In the genomic region with DNA sequence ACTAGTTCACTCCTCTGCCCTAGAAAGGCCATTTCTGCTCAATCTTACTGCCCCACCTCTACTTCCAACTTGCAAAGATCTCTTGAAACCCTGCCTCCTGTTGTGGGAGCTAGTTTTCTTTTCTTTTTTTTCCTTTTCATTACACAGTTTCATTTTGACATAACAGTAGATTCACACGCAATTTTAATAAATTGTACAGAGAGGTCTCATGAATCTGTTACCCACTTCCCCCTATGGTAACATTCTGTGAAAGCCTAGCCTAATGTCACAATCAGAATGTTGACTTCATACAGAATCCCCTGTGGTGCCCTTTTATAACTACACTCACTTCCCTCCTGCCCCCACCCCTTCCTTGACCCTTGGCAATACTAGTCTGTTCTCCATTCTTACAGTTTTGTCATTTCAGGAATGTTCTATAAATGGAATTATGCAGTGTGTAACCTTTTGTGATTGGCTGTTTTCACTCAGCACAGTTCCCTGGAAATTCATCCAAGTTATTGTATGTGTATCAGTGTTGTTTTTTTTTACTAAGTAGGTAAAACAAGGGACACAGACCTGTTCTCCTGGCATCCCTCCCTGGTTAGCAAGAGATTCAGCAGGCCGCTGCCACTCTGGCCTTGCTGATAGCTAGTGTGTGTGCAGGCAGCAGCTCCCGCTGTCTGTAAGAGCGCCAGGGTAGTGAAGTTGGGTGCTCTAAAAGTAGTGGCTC, we compare ENCODE assay signal across 8 cellular contexts.
DNase-seq lines count a peak whose midpoint lies in the region; ATAC-seq and FAIRE-seq lines count a peak whose summit lies in the region.

No MANE protein-coding gene starts in this region.

- no peak for FAIRE-seq in RCC 7860 (lab: Jason Lieb, UNC)

- H3K36me3 ChIP-seq in ACC112 (ENCODE audit: insufficient read depth, low read length) = 0 out of 2 replicates have a peak, but pooled peaks cover 7% of the 10 kb centered on the region
- no peaks in the 10 kb centered on the region for H3K36me3 ChIP-seq in muscle layer of colon (ENCODE audit: insufficient read depth, low read length)

- ATAC-seq in GM21786 (IDR thresholded peaks at IDR 0.05; ENCODE audit: unreplicated experiment) (peak; percentile 52), HG03135 (IDR thresholded peaks at IDR 0.05; ENCODE audit: unreplicated experiment) (no peak)

- H3K4me3 ChIP-seq in ACC112 (ENCODE audit: low read depth, low read length) (no peak overlapping the region), muscle layer of colon (ENCODE audit: low read depth in 1 of 2, low read length in 2 of 2) (no peak overlapping the region)

- no peaks in the 10 kb centered on the region for H3K9me3 ChIP-seq in muscle layer of colon (ENCODE audit: low read length)

- H3K27ac ChIP-seq in ACC112 (ENCODE audit: low read depth, low read length) (peak overlapping the region; percentile 49), caudate nucleus (ENCODE audit: low read depth, low read length) (peak overlapping the region; percentile 82), muscle layer of colon (ENCODE audit: low read depth, low read length) (peak overlapping the region; percentile 75)

- H3K9ac ChIP-seq in muscle layer of colon (ENCODE audit: low read length) = peak overlapping the region; percentile 30

- DNase-seq in caudate nucleus (lab: John Stamatoyannopoulos, UW) (no peak), NCI-H82 treated with DMSO at 0.1 percent for 48 hours (lab: John Stamatoyannopoulos, UW; ENCODE audit: unreplicated experiment) (no peak), cortex of kidney (lab: John Stamatoyannopoulos, UW) (no peak), RCC 7860 (ENCODE audit: low spot score) (no peak)

- peaks cover 66% of the 10 kb centered on the region for H3K79me2 ChIP-seq in ACC112 (ENCODE audit: control insufficient read depth, insufficient read depth, low read length, unreplicated experiment)

- H3K27me3 ChIP-seq in ACC112 (ENCODE audit: insufficient read depth, low read length) (no peaks in the 10 kb centered on the region), muscle layer of colon (ENCODE audit: control insufficient read depth in 1 of 2, insufficient read depth in 2 of 2, low read length in 2 of 2) (no peaks in the 10 kb centered on the region)

- H3K4me1 ChIP-seq in ACC112 (ENCODE audit: control insufficient read depth, insufficient read depth, low read length, unreplicated experiment) (peaks cover 48% of the 10 kb centered on the region), muscle layer of colon (ENCODE audit: insufficient read depth, low read length) (peaks cover 73% of the 10 kb centered on the region)

- no peak overlapping the region for H2AFZ ChIP-seq in ACC112 (ENCODE audit: low read length, unreplicated experiment)
